ENCODE assay signal across 2 cellular contexts in the genomic region with DNA sequence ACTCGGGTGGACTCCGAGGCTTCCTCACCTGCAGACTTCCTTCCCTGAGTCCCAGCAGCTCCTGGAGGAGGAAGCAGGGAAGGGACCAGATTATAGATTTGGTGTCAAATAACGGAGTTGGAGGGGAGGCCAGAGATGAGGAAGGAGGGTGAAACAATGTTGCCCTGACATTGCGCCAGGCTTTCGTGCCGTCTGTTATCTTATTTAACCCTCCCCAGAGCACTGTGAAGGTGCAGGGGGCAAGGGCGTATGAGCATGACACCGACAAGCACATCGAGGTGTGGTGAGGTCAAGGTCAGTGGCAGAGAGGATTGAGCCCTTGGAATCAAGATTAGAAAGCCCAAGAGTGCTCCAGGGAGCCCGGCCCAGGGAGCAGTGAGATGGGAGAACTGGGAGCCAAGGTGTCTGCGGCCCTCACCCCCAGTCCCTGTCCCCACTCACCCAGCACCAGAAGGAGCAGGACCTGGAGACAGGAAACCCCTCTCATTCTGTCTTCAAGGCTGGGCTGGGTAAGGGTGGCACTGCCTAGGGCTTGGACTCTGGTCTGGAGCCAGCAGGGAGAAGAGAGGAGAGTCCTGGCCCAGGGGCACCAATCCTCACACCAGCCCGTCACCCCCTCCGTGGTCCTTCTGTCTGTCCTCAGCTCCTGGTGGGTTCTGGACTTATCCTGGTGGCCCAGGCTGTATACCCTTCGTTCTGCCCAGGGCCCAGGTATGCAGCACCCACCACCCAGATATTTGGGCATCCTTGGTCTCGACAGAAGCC.
A peak's percentile ranks its signal among the peaks of the same experiment; 100 is the strongest.
TF ChIP-seq lines count a peak whose summit lies in the region.

No MANE protein-coding gene starts in this region.

TF ChIP-seq in HEK293, 187 proteins besides CTCF, POLR2A, EP300 and RAD21 (continues in another document):
- TF ChIP-seq, protein P1, sequence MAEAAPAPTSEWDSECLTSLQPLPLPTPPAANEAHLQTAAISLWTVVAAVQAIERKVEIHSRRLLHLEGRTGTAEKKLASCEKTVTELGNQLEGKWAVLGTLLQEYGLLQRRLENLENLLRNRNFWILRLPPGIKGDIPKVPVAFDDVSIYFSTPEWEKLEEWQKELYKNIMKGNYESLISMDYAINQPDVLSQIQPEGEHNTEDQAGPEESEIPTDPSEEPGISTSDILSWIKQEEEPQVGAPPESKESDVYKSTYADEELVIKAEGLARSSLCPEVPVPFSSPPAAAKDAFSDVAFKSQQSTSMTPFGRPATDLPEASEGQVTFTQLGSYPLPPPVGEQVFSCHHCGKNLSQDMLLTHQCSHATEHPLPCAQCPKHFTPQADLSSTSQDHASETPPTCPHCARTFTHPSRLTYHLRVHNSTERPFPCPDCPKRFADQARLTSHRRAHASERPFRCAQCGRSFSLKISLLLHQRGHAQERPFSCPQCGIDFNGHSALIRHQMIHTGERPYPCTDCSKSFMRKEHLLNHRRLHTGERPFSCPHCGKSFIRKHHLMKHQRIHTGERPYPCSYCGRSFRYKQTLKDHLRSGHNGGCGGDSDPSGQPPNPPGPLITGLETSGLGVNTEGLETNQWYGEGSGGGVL (tag by site-specific recombination; IDR thresholded peaks at IDR 0.05) = 0 out of 2 replicates have a peak, but pooled peaks have one; percentile 34
- TF ChIP-seq ZNF623 (tag by site-specific recombination; IDR thresholded peaks at IDR 0.05) (no peak), ZNF302 (tag by site-specific recombination; IDR thresholded peaks at IDR 0.05; ENCODE audit: low read depth) (no peak), ZNF580 (tag by site-specific recombination; IDR thresholded peaks at IDR 0.05) (no peak), ZNF248 (tag by site-specific recombination; IDR thresholded peaks at IDR 0.05) (no peak), ZNF560 (tag by site-specific recombination; IDR thresholded peaks at IDR 0.05; ENCODE audit: borderline replicate concordance) (no peak), ZNF354C (tag by site-specific recombination; IDR thresholded peaks at IDR 0.05; ENCODE audit: borderline replicate concordance, low read depth) (no peak), ZNF664 (tag by site-specific recombination; IDR thresholded peaks at IDR 0.05) (peak; percentile 90; the same call in 1 of the 2 replicates), BCL11B (tag by site-specific recombination; IDR thresholded peaks at IDR 0.05; ENCODE audit: low read depth) (no peak), ZNF10 (tag by site-specific recombination; IDR thresholded peaks at IDR 0.05) (no peak), ZNF140 (tag by site-specific recombination; IDR thresholded peaks at IDR 0.05) (no peak), ZNF624 (tag by site-specific recombination; IDR thresholded peaks at IDR 0.05) (no peak), GLIS1 (tag by site-specific recombination; IDR thresholded peaks at IDR 0.05) (peak; percentile 27), IKZF3 (tag by site-specific recombination; IDR thresholded peaks at IDR 0.05) (no peak; the same call in 1 of the 2 replicates), KLF1 (tag by site-specific recombination; IDR thresholded peaks at IDR 0.05) (0 out of 2 replicates have a peak, but pooled peaks have one; percentile 11), ZBTB17 (tag by site-specific recombination; IDR thresholded peaks at IDR 0.05) (0 out of 2 replicates have a peak, but pooled peaks have one; percentile 26), PATZ1 (tag by site-specific recombination; IDR thresholded peaks at IDR 0.05) (peak; percentile 62; the same call in 1 of the 2 replicates), ZNF600 (tag by site-specific recombination; IDR thresholded peaks at IDR 0.05) (peak; percentile 48; the same call in 1 of the 2 replicates), PRDM1 (tag by site-specific recombination; IDR thresholded peaks at IDR 0.05) (no peak), ZNF292 (tag by site-specific recombination; IDR thresholded peaks at IDR 0.05; ENCODE audit: borderline replicate concordance, low read depth) (no peak), OVOL3 (tag by site-specific recombination; IDR thresholded peaks at IDR 0.05) (no peak), ZFP3 (tag by site-specific recombination; IDR thresholded peaks at IDR 0.05; ENCODE audit: low read depth) (no peak), GLI4 (tag by site-specific recombination; IDR thresholded peaks at IDR 0.05) (no peak)
- TF ChIP-seq, protein P2, sequence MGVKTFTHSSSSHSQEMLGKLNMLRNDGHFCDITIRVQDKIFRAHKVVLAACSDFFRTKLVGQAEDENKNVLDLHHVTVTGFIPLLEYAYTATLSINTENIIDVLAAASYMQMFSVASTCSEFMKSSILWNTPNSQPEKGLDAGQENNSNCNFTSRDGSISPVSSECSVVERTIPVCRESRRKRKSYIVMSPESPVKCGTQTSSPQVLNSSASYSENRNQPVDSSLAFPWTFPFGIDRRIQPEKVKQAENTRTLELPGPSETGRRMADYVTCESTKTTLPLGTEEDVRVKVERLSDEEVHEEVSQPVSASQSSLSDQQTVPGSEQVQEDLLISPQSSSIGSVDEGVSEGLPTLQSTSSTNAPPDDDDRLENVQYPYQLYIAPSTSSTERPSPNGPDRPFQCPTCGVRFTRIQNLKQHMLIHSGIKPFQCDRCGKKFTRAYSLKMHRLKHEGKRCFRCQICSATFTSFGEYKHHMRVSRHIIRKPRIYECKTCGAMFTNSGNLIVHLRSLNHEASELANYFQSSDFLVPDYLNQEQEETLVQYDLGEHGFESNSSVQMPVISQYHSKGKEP (tag by site-specific recombination; IDR thresholded peaks at IDR 0.05) = no peak
- TF ChIP-seq, protein P3, sequence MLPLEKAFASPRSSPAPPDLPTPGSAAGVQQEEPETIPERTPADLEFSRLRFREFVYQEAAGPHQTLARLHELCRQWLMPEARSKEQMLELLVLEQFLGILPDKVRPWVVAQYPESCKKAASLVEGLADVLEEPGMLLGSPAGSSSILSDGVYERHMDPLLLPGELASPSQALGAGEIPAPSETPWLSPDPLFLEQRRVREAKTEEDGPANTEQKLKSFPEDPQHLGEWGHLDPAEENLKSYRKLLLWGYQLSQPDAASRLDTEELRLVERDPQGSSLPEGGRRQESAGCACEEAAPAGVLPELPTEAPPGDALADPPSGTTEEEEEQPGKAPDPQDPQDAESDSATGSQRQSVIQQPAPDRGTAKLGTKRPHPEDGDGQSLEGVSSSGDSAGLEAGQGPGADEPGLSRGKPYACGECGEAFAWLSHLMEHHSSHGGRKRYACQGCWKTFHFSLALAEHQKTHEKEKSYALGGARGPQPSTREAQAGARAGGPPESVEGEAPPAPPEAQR (tag by site-specific recombination; IDR thresholded peaks at IDR 0.05) = no peak

TF ChIP-seq in K562, 482 proteins besides CTCF, POLR2A, EP300 and RAD21:
- TF ChIP-seq CEBPG (CRISPR knock-in tag; IDR thresholded peaks at IDR 0.05) = peak; percentile 81
- TF ChIP-seq CEBPG (tag; conservative IDR thresholded peaks at IDR 0.05 in 1 of 2, IDR thresholded peaks at IDR 0.05 in 1 of 2) = 0 out of 4 replicates have a peak, but pooled peaks of 1 of the 2 experiments have one; percentile 16
- TF ChIP-seq ZNF263 (CRISPR knock-in tag; IDR thresholded peaks at IDR 0.05; ENCODE audit: borderline replicate concordance) = peak; percentile 91; the same call in 1 of the 2 replicates
- peak; percentile 95 for TF ChIP-seq ESRRA (IDR thresholded peaks at IDR 0.05; ENCODE audit: borderline replicate concordance, low read depth)
- no peak for TF ChIP-seq CREB3 (tag; conservative IDR thresholded peaks at IDR 0.05; ENCODE audit: low read depth)
- peak in 1 of 2 experiments; percentile 39; a peak in 1 of 4 replicates for TF ChIP-seq KDM1A (IDR thresholded peaks at IDR 0.05)
- TF ChIP-seq CTBP1 (IDR thresholded peaks at IDR 0.05; ENCODE audit: borderline replicate concordance) = peak; percentile 30; the same call in 1 of the 2 replicates
- TF ChIP-seq ELF1 (tag; IDR thresholded peaks at IDR 0.05) = no peak
- no peak for TF ChIP-seq TAF1 (IDR thresholded peaks at IDR 0.05; ENCODE audit: control insufficient read depth, extremely low read depth, insufficient read depth, low read length, severe bottlenecking)
- peak in 1 of 2 experiments; percentile 42; a peak in 1 of 4 replicates for TF ChIP-seq TRIM24 (IDR thresholded peaks at IDR 0.05)
- TF ChIP-seq NR2C1 (IDR thresholded peaks at IDR 0.05) = no peak
- TF ChIP-seq NR2C1 (tag; IDR thresholded peaks at IDR 0.05) = 0 out of 2 replicates have a peak, but pooled peaks have one; percentile 31
